Comparison of ENCODE assay signal across 13 cellular contexts in genomic region chr1:41658444-41659158, GRCh38.
DNase-seq lines count a peak whose midpoint lies in the region; ATAC-seq and TF ChIP-seq lines count a peak whose summit lies in the region.
"Had no signal": no experiment of that assay in that cellular context is flagged by ENCODE, and none has a peak within 500 bp of the region (broad histone marks: within the 10 kb centered on the region; RNA-seq: fewer than 3 reads in every experiment).

No MANE protein-coding gene starts in this region.

- 0 out of 4 replicates have a peak, but pooled peaks of 1 of the 2 experiments have one; percentile 12 for TF ChIP-seq EP300 in SK-N-SH (IDR thresholded peaks at IDR 0.05; ENCODE audit: borderline replicate concordance in 1 of 2, low read depth in 1 of 2, low read length in 1 of 2)

- ATAC-seq in SK-N-SH treated with all-trans-retinoic acid at 6 μM for 48 hours, result no peak
- ATAC-seq in DND-41 (ENCODE audit: insufficient read depth, low read depth), result no peak
- no peak for ATAC-seq in GM18909 (IDR thresholded peaks at IDR 0.05; ENCODE audit: poor library complexity, unreplicated experiment)
- ATAC-seq in HG03460 (IDR thresholded peaks at IDR 0.05; ENCODE audit: unreplicated experiment), result no peak
- ATAC-seq in CD8-positive, alpha-beta T cell, result no peak
- ATAC-seq: A549, esophagus mucosa had no signal

- WGBS in SK-N-SH (ENCODE audit: low lambda C conversion rate), result 76% methylated on average over 9 of the region's 12 CpGs

- CTCF ChIA-PET in SK-N-SH (lab: Yijun Ruan, JAX), result interaction anchor here (0.7 to 2.0 kb wide), 9 partner anchors 10 to 143 kb away, joined by 3 to 13 read pairs (median 3); no protein-coding TSS in a partner anchor
- CTCF ChIA-PET in CD8-positive, alpha-beta T cell (lab: Charles Lee), result interaction anchor here (1.1 kb wide), 1 partner anchor 85 kb away, joined by 5 read pairs; no protein-coding TSS in a partner anchor

- H3K4me1 ChIP-seq in SK-N-SH (ENCODE audit: control insufficient read depth in 1 of 2, insufficient read depth in 2 of 2, low read depth in 1 of 2, low read length in 1 of 2) (peaks cover 0 to 25% of the 10 kb centered on the region in 2 experiments; a peak in 2 of 4 replicates), DND-41 (ENCODE audit: insufficient read depth, low read length) (peaks cover 89% of the 10 kb centered on the region)
- peaks cover 41% of the 10 kb centered on the region for H3K4me1 ChIP-seq in CD8-positive, alpha-beta T cell (ENCODE audit: insufficient read depth, low read length)

- H3K4me2 ChIP-seq in SK-N-SH (no peak overlapping the region), DND-41 (ENCODE audit: insufficient read depth, low read length) (peak overlapping the region; percentile 74)
- H3K4me2 ChIP-seq: A549 had no signal

- H3F3A ChIP-seq in SK-N-SH (replicated peaks; ENCODE audit: insufficient read depth), result no peaks in the 10 kb centered on the region

- peaks cover 66% of the 10 kb centered on the region for H3K4me1 Mint-ChIP-seq in CD8-positive, alpha-beta T cell (ENCODE audit: low read depth)

- H3K79me2 ChIP-seq in SK-N-SH (ENCODE audit: insufficient read depth) (no peaks in the 10 kb centered on the region), DND-41 (ENCODE audit: insufficient read depth, low read length) (peaks cover 92% of the 10 kb centered on the region)

- H3K27me3 Mint-ChIP-seq in CD8-positive, alpha-beta T cell (ENCODE audit: low read depth), result no peaks in the 10 kb centered on the region
- H3K27me3 Mint-ChIP-seq: central memory CD8-positive, alpha-beta T cell had no signal

- H2AFZ ChIP-seq in SK-N-SH (ENCODE audit: low read depth) (no peak overlapping the region), DND-41 (ENCODE audit: low read depth, low read length) (no peak overlapping the region)

- no peak overlapping the region for H3K27ac Mint-ChIP-seq in CD8-positive, alpha-beta T cell
- H3K27ac Mint-ChIP-seq: mesothelial cell of epicardium had no signal

- intact Hi-C loops in CD8-positive, alpha-beta T cell (cut with DNase I, micrococcal nuclease), result no loop called here

- H3K9me3 ChIP-seq in SK-N-SH, result no peaks in the 10 kb centered on the region
- no peaks in the 10 kb centered on the region for H3K9me3 ChIP-seq in DND-41 (ENCODE audit: insufficient read depth, low read length, severe bottlenecking)
- H3K9me3 ChIP-seq in CD8-positive, alpha-beta T cell (ENCODE audit: low read length), result no peaks in the 10 kb centered on the region
- H3K9me3 ChIP-seq: A549 had no signal

- H3K27ac ChIP-seq in SK-N-SH (ENCODE audit: low read depth in 2 of 2, low read length in 1 of 2) (no peak overlapping the region), DND-41 (ENCODE audit: low read length) (peak overlapping the region; percentile 90)
- H3K27ac ChIP-seq in CD8-positive, alpha-beta T cell (ENCODE audit: low read depth, low read length), result no peak overlapping the region
- H3K27ac ChIP-seq: A549 had no signal

- no peaks in the 10 kb centered on the region for H3K36me3 ChIP-seq in SK-N-SH (replicated peaks in 1 of 2; ENCODE audit: control insufficient read depth in 1 of 2, insufficient read depth in 2 of 2, low read length in 1 of 2)
- H3K36me3 ChIP-seq in DND-41 (ENCODE audit: insufficient read depth, low read length), result peaks cover 47% of the 10 kb centered on the region
- no peaks in the 10 kb centered on the region for H3K36me3 ChIP-seq in CD8-positive, alpha-beta T cell (ENCODE audit: insufficient read depth, low read length)

- no peak for TF ChIP-seq RAD21 in SK-N-SH (IDR thresholded peaks at IDR 0.05; ENCODE audit: low read length)

- H3K4me3 ChIP-seq in SK-N-SH (ENCODE audit: low read depth in 2 of 2, low read length in 1 of 2), result no peak overlapping the region
- peak overlapping the region in 1 of 2 experiments; percentile 83; a peak in 2 of 4 replicates for H3K4me3 ChIP-seq in DND-41 (ENCODE audit: low read depth in 1 of 2, low read length in 2 of 2)
- no peak overlapping the region for H3K4me3 ChIP-seq in CD8-positive, alpha-beta T cell (ENCODE audit: low read depth, low read length)
- H3K4me3 ChIP-seq: A549 had no signal

- POLR2A ChIA-PET in SK-N-SH (lab: Yijun Ruan, JAX), result interaction anchor here (0.9 kb wide), 1 partner anchor 55 kb away, joined by 3 read pairs; no protein-coding TSS in a partner anchor
- POLR2A ChIA-PET in CD8-positive, alpha-beta T cell (lab: Charles Lee), result no interaction called here

- H3K9ac ChIP-seq in SK-N-SH (no peak overlapping the region), DND-41 (ENCODE audit: low read depth, low read length) (peak overlapping the region; percentile 78)

- no peaks in the 10 kb centered on the region for H3K9me2 ChIP-seq in SK-N-SH

- H3K9me3 Mint-ChIP-seq in CD8-positive, alpha-beta T cell, result no peaks in the 10 kb centered on the region
- H3K9me3 Mint-ChIP-seq: central memory CD8-positive, alpha-beta T cell; mesothelial cell of epicardium had no signal

- H3K36me3 Mint-ChIP-seq in CD8-positive, alpha-beta T cell, result no peaks in the 10 kb centered on the region
- H3K36me3 Mint-ChIP-seq: mesothelial cell of epicardium had no signal

- H3K27me3 ChIP-seq in SK-N-SH (ENCODE audit: insufficient read depth), result no peaks in the 10 kb centered on the region
- H3K27me3 ChIP-seq in DND-41 (ENCODE audit: insufficient read depth, low read length, poor library complexity), result no peaks in the 10 kb centered on the region
- H3K27me3 ChIP-seq in CD8-positive, alpha-beta T cell (ENCODE audit: insufficient read depth, low read length), result no peaks in the 10 kb centered on the region

- H3K4me3 Mint-ChIP-seq in CD8-positive, alpha-beta T cell, result no peak overlapping the region
- H3K4me3 Mint-ChIP-seq: central memory CD8-positive, alpha-beta T cell; mesothelial cell of epicardium had no signal

- TF ChIP-seq CTCF in SK-N-SH (IDR thresholded peaks at IDR 0.05) (no peak), DND-41 (IDR thresholded peaks at IDR 0.05; ENCODE audit: borderline replicate concordance, extremely low read depth, low read length, poor library complexity, severe bottlenecking) (no peak)
- TF ChIP-seq CTCF in CD8-positive, alpha-beta T cell (IDR thresholded peaks at IDR 0.05), result no peak

- peak; percentile 70 for DNase-seq in SK-N-SH
- no peak for DNase-seq in DND-41
- DNase-seq in SKM-1 (lab: John Stamatoyannopoulos, UW; ENCODE audit: unreplicated experiment), result peak; percentile 74
- peak; percentile 64 for DNase-seq in medulla oblongata (ENCODE audit: extremely low spot score)
- DNase-seq in CD8-positive, alpha-beta T cell, result no peak
- DNase-seq: stimulated activated CD4-positive, alpha-beta T cell treated with anti-CD3 and anti-CD28 coated beads, Interleukin-4, amount 100 ng/mL, for 4 hours had no signal

- H4K20me1 ChIP-seq in SK-N-SH (ENCODE audit: insufficient read depth) (no peaks in the 10 kb centered on the region), DND-41 (ENCODE audit: insufficient read depth, low read length) (peaks cover 81% of the 10 kb centered on the region)

TF ChIP-seq in SK-N-SH, 30 proteins besides CTCF, POLR2A, EP300 and RAD21:
- TF ChIP-seq USF2 (IDR thresholded peaks at IDR 0.05; ENCODE audit: borderline replicate concordance, low read depth, low read length) (no peak), TEAD4 (IDR thresholded peaks at IDR 0.05; ENCODE audit: borderline replicate concordance, insufficient read depth) (no peak), MEF2A (IDR thresholded peaks at IDR 0.05; ENCODE audit: borderline replicate concordance, low read depth) (no peak), NRF1 (IDR thresholded peaks at IDR 0.05; ENCODE audit: low read depth, low read length) (no peak), GABPA (IDR thresholded peaks at IDR 0.05; ENCODE audit: low read depth) (no peak), CHD2 (IDR thresholded peaks at IDR 0.05; ENCODE audit: low read length, partially characterized antibody) (peak; percentile 85), RCOR1 (IDR thresholded peaks at IDR 0.05; ENCODE audit: low read length) (0 out of 2 replicates have a peak, but pooled peaks have one; percentile 26)
TF ChIP-seq in SK-N-SH: peak in this region for 2.

TF ChIP-seq in SK-N-SH treated with all-trans-retinoic acid at 6 μM for 48 hours, 23 proteins besides CTCF, POLR2A, EP300 and RAD21:
- TF ChIP-seq ARNTL (CRISPR knock-in tag; IDR thresholded peaks at IDR 0.05; ENCODE audit: borderline replicate concordance, low read depth) (no peak), ZFP3 (CRISPR knock-in tag; IDR thresholded peaks at IDR 0.05) (no peak), CREB5 (CRISPR knock-in tag; IDR thresholded peaks at IDR 0.05; ENCODE audit: low read depth) (no peak), SNAI2 (CRISPR knock-in tag; IDR thresholded peaks at IDR 0.05) (no peak), ZC3H10 (CRISPR knock-in tag; IDR thresholded peaks at IDR 0.05) (no peak), GLIS3 (CRISPR knock-in tag; IDR thresholded peaks at IDR 0.05) (no peak), OSR1 (CRISPR knock-in tag; IDR thresholded peaks at IDR 0.05) (no peak), ZNF565 (CRISPR knock-in tag; conservative IDR thresholded peaks at IDR 0.05; ENCODE audit: low read depth) (no peak), ZNF8 (CRISPR knock-in tag; IDR thresholded peaks at IDR 0.05) (no peak), ZFP30 (CRISPR knock-in tag; IDR thresholded peaks at IDR 0.05) (no peak), TCF4 (CRISPR knock-in tag; IDR thresholded peaks at IDR 0.05; ENCODE audit: borderline replicate concordance) (no peak), CSRNP3 (CRISPR knock-in tag; IDR thresholded peaks at IDR 0.05) (no peak)

Comparison
In these comparisons a context has a peak if more than half of its experiments do, and no peak if none do; other contexts are left out.
1. DNase-seq: peak in SK-N-SH (single experiment), SKM-1 (single experiment) and medulla oblongata (single experiment); none in DND-41 (single experiment) and CD8-positive, alpha-beta T cell (0 of 7).